ENCODE assay signal across 21 cellular contexts in genomic region chr2:145558617-145559350, GRCh38.
"Had no signal": no experiment of that assay in that cellular context is flagged by ENCODE, and none has a peak within 500 bp of the region (broad histone marks: within the 10 kb centered on the region; RNA-seq: fewer than 3 reads in every experiment).

No MANE protein-coding gene starts in this region.

- H3K4me2 ChIP-seq: neural progenitor cell, smooth muscle cell had no signal

- ATAC-seq: effector memory CD8-positive, alpha-beta T cell; gastroesophageal sphincter; left cardiac atrium; lower lobe of right lung; natural killer cell treated with Interleukin-12 subunit alpha and Interleukin-12 subunit beta and Interleukin-15 and Interleukin-18, amount 100 ng/mL, for 72 hours had no signal

- H3K9ac ChIP-seq: neural progenitor cell had no signal

- H3K9me3 ChIP-seq: esophagus muscularis mucosa, gastroesophageal sphincter, left ventricle myocardium inferior, lower lobe of right lung, ovary, right atrium auricular region, suprapubic skin, thyroid gland had no signal

- H3K4me1 ChIP-seq: left ventricle myocardium inferior, lower lobe of right lung, right atrium auricular region had no signal

- H3K27ac ChIP-seq: epithelial cell of prostate, esophagus muscularis mucosa, gastroesophageal sphincter, left ventricle myocardium inferior, lower lobe of right lung, neural progenitor cell, ovary, right atrium auricular region, suprapubic skin, thyroid gland had no signal

- H3K4me3 ChIP-seq: esophagus muscularis mucosa, gastroesophageal sphincter, left ventricle myocardium inferior, lower lobe of right lung, neural progenitor cell, ovary, right atrium auricular region, smooth muscle cell, suprapubic skin, thyroid gland had no signal

- H3K27me3 ChIP-seq: esophagus muscularis mucosa, gastroesophageal sphincter, neural progenitor cell, ovary, right atrium auricular region, suprapubic skin, thyroid gland had no signal

- H2AFZ ChIP-seq: neural progenitor cell had no signal

- FAIRE-seq: colon, kidney, urothelium cell line had no signal

- DNase-seq: effector memory CD8-positive, alpha-beta T cell; glutamatergic neuron; kidney; left cardiac atrium; left ventricle myocardium inferior; lower lobe of right lung; nucleus accumbens; ovary; stimulated activated CD4-positive, alpha-beta T cell treated with anti-CD3 and anti-CD28 coated beads, Interleukin-2, amount 100 ng/mL, for 48 hours; stimulated activated naive CD4-positive, alpha-beta T cell treated with Interleukin-2 at 50 U/mL for 16 hours; thyroid gland had no signal

- H3K36me3 ChIP-seq: esophagus muscularis mucosa, gastroesophageal sphincter, left ventricle myocardium inferior, lower lobe of right lung, neural progenitor cell, ovary, right atrium auricular region, suprapubic skin, thyroid gland had no signal
